In the genomic region with DNA sequence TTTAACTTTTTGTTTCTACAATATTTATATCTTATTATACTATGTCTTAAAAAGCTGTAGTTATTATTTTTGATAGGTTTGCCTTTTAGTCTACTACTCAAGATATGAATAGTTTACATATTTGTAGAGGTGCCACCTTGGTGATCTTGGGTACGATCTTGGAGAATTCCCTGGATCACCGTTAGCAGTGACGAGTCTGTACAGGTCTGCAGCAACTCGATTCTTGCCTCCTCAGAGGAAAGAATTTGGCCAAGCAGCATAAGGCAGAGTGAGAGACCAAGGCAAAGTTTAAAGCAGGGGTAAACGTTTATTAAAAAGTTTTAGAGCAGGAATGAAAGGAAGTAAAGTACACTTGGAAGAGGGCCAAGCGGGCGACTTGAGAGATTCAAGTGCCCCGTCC, we compare ENCODE assay signal across 22 cellular contexts. TPM values are rescaled to one million over a fixed set of nuclear protein-coding genes. Genes with fewer than 3 reads are reported as not detected.
DNase-seq lines count a peak whose midpoint lies in the region; ATAC-seq and TF ChIP-seq lines count a peak whose summit lies in the region.
"Had no signal": no experiment of that assay in that cellular context is flagged by ENCODE, and none has a peak within 500 bp of the region (broad histone marks: within the 10 kb centered on the region; RNA-seq: fewer than 3 reads in every experiment).

No MANE protein-coding gene starts in this region.

- CTCF ChIA-PET in RWPE1 (lab: Yijun Ruan, JAX), result no interaction called here
- CTCF ChIA-PET in mammary epithelial cell (lab: Charles Lee; ENCODE audit: low non-redundant PET), result no interaction called here

- dilution Hi-C loops in mammary epithelial cell (cut with HindIII; ENCODE audit: low sequenced_read_pairs), result no loop called here

- H3K9me3 ChIP-seq in mammary epithelial cell (replicated peaks; ENCODE audit: insufficient read depth, low read length), result no peaks in the 10 kb centered on the region
- H3K9me3 ChIP-seq: A549; BE2C; BLaER1 treated with 17β-estradiol and CSF1 and Interleukin-3, amounts not matched to agents 10 nM and 100 nM had no signal

- H3K79me2 ChIP-seq in mammary epithelial cell (ENCODE audit: insufficient read depth, low read length), result no peaks in the 10 kb centered on the region

- H3K27ac ChIP-seq in RWPE1 (peak overlapping the region; percentile 76), mammary epithelial cell (ENCODE audit: insufficient read depth, low read depth, low read length) (no peak overlapping the region), foreskin keratinocyte (no peak overlapping the region)
- H3K27ac ChIP-seq: A549; BLaER1 treated with 17β-estradiol and CSF1 and Interleukin-3, amounts not matched to agents 10 nM and 100 nM; GM23248 had no signal

- H3K4me1 ChIP-seq in mammary epithelial cell (ENCODE audit: insufficient read depth, low read length) (peaks cover 17% of the 10 kb centered on the region), foreskin keratinocyte (peaks cover 11% of the 10 kb centered on the region)
- H3K4me1 ChIP-seq: BE2C had no signal

- no peak for TF ChIP-seq CTCF in RWPE1 (conservative IDR thresholded peaks at IDR 0.05; ENCODE audit: low read depth)
- TF ChIP-seq CTCF in mammary epithelial cell (conservative IDR thresholded peaks at IDR 0.05 in 1 of 2, IDR thresholded peaks at IDR 0.05 in 1 of 2; ENCODE audit: extremely low read depth in 1 of 2, insufficient read depth in 1 of 2, low read depth in 1 of 2, low read length in 2 of 2), result no peak
- no peak for TF ChIP-seq CTCF in foreskin keratinocyte (conservative IDR thresholded peaks at IDR 0.05)

- WGBS in mammary epithelial cell (ENCODE audit: low coverage, missing lambda C conversion rate), result 26% methylated on average over 8 of the region's 8 CpGs

- H3K9ac ChIP-seq in mammary epithelial cell (ENCODE audit: insufficient read depth, low read length), result no peak overlapping the region
- H3K9ac ChIP-seq: GM23248 had no signal

- BruUV-seq in mammary epithelial cell (replicated peaks; lab: Mats Ljungman, UMichigan), result no TSS peak

- no peak overlapping the region for H3K4me3 ChIP-seq in mammary epithelial cell (replicated peaks in 1 of 3; ENCODE audit: insufficient read depth in 1 of 3, low read depth in 2 of 3, low read length in 3 of 3)
- H3K4me3 ChIP-seq: A549; BLaER1 treated with 17β-estradiol and CSF1 and Interleukin-3, amounts not matched to agents 10 nM and 100 nM; GM12878; GM23248 had no signal

- peak overlapping the region; percentile 53 for H2AFZ ChIP-seq in mammary epithelial cell (ENCODE audit: low read depth, low read length)
- H2AFZ ChIP-seq: GM23248 had no signal

- intact Hi-C loops in mammary epithelial cell (cut with micrococcal nuclease), result no loop called here

- no peak for DNase-seq in RWPE1 (ENCODE audit: low spot score)
- DNase-seq in mammary epithelial cell, result peak; percentile 42
- peak; percentile 35 to 73 for DNase-seq in foreskin keratinocyte
- DNase-seq in NCI-H526 (lab: John Stamatoyannopoulos, UW), result no peak
- DNase-seq in stimulated activated CD4-positive, alpha-beta T cell treated with anti-CD3 and anti-CD28 coated beads, Interleukin-1b, Interleukin-23, amount 100 ng/mL, for 48 hours, result no peak
- DNase-seq: 8988T; ACHN; AML-193; BE2C; CD4-positive, alpha-beta T cell; CD8-positive, alpha-beta memory T cell; DMS 273 treated with DMSO at 0.1 percent for 48 hours; DMS79; EL; GDM1; GM23248; H7; HCEC 1CT had no signal

- H3K4me2 ChIP-seq in mammary epithelial cell (ENCODE audit: insufficient read depth, low read depth, low read length), result peak overlapping the region; percentile 65
- H3K4me2 ChIP-seq: A549; BLaER1 treated with 17β-estradiol and CSF1 and Interleukin-3, amounts not matched to agents 10 nM and 100 nM had no signal

- no peaks in the 10 kb centered on the region for H4K20me1 ChIP-seq in mammary epithelial cell (ENCODE audit: insufficient read depth, low read length)
- H4K20me1 ChIP-seq: BLaER1 treated with 17β-estradiol and CSF1 and Interleukin-3, amounts not matched to agents 10 nM and 100 nM had no signal

- ATAC-seq in foreskin keratinocyte (no peak), HG02973 (IDR thresholded peaks at IDR 0.05; ENCODE audit: unreplicated experiment) (no peak)
- ATAC-seq: A549, GM12878 had no signal

- POLR2A ChIA-PET in RWPE1 (lab: Yijun Ruan, JAX; ENCODE audit: low non-redundant PET), result no interaction called here

- in situ Hi-C loops in mammary epithelial cell (cut with MboI; ENCODE audit: low sequenced_read_pairs in 2 of 2), result no loop called here

- H3K36me3 ChIP-seq in mammary epithelial cell (ENCODE audit: insufficient read depth, low read length), result peaks cover 1% of the 10 kb centered on the region
- H3K36me3 ChIP-seq: BE2C had no signal

- H3K27me3 ChIP-seq in mammary epithelial cell (ENCODE audit: insufficient read depth, low read length) (no peaks in the 10 kb centered on the region), foreskin keratinocyte (no peaks in the 10 kb centered on the region)
- H3K27me3 ChIP-seq: BE2C; BLaER1 treated with 17β-estradiol and CSF1 and Interleukin-3, amounts not matched to agents 10 nM and 100 nM had no signal

RNA-seq across cellular contexts. Expression of a gene that starts 3.1 kb away (rescaled TPM):
- total RNA-seq in mammary epithelial cell (10 to 100 TPM in 1 of 2 donors, 1 to 10 TPM in 1; 8.8 to 19.2 TPM), foreskin keratinocyte (8.4 and 8.8 TPM in 2 replicates)
- polyA plus RNA-seq in mammary epithelial cell (9.7 TPM), foreskin keratinocyte (4.6 TPM in 2 replicates)
- 34.8 TPM for polyA minus RNA-seq in mammary epithelial cell

RNA-seq across cellular contexts. Expression of a gene that starts 34.1 kb away (rescaled TPM):
- 10 to 100 TPM; 58.7 to 64.9 TPM for total RNA-seq in mammary epithelial cell
- polyA plus RNA-seq in mammary epithelial cell, result 46.4 TPM
- 38.3 TPM for polyA minus RNA-seq in mammary epithelial cell
- 39.6 and 42.5 TPM in 2 replicates for total RNA-seq in foreskin keratinocyte
- polyA plus RNA-seq in foreskin keratinocyte, result 10.8 and 13.3 TPM in 2 replicates

RNA-seq across cellular contexts. Expression of a gene that starts 34.3 kb away (rescaled TPM):
- total RNA-seq in mammary epithelial cell, result 10 to 100 TPM; 32.0 to 42.5 TPM
- 29.6 TPM for polyA plus RNA-seq in mammary epithelial cell
- polyA minus RNA-seq in mammary epithelial cell, result 11.9 TPM
- 32.3 and 35.8 TPM in 2 replicates for total RNA-seq in foreskin keratinocyte
- 30.1 and 33.5 TPM in 2 replicates for polyA plus RNA-seq in foreskin keratinocyte

RNA-seq across cellular contexts. Expression of a gene that starts 44.4 kb away (rescaled TPM):
- total RNA-seq in mammary epithelial cell, result 10 to 100 TPM; 31.0 to 32.3 TPM
- 14.7 TPM for polyA plus RNA-seq in mammary epithelial cell
- polyA minus RNA-seq in mammary epithelial cell, result 101 TPM
- total RNA-seq in foreskin keratinocyte, result 12.6 and 13.3 TPM in 2 replicates
- 5.4 and 6.4 TPM in 2 replicates for polyA plus RNA-seq in foreskin keratinocyte

Comparison
In these comparisons a context has a peak if more than half of its experiments do, and no peak if none do; other contexts are left out.
1. DNase-seq: peak in mammary epithelial cell (single experiment) and foreskin keratinocyte (2 of 2); none in RWPE1 (single experiment), NCI-H526 (0 of 2) and stimulated activated CD4-positive, alpha-beta T cell treated with anti-CD3 and anti-CD28 coated beads, Interleukin-1b, Interleukin-23, amount 100 ng/mL, for 48 hours (single experiment).